Comparison of ENCODE assay signal across 1 cellular context in genomic region chr10:30553625-30554442, GRCh38.
TF ChIP-seq lines count a peak whose summit lies in the region.

No MANE protein-coding gene starts in this region.

TF ChIP-seq in K562, 482 proteins besides CTCF, POLR2A, EP300 and RAD21 (continued from another document):
- TF ChIP-seq ZBTB11 (CRISPR knock-in tag; IDR thresholded peaks at IDR 0.05) = peak in 1 of 3 experiments; percentile 53; a peak in 1 of 6 replicates
- no peak for TF ChIP-seq HMBOX1 (IDR thresholded peaks at IDR 0.05)
- no peak for TF ChIP-seq CREBBP (IDR thresholded peaks at IDR 0.05; ENCODE audit: low read depth, low read length)
- no peak for TF ChIP-seq ZKSCAN1 (IDR thresholded peaks at IDR 0.05; ENCODE audit: low read depth, low read length)
- 0 out of 2 replicates have a peak, but pooled peaks have one; percentile 43 for TF ChIP-seq ERF (CRISPR knock-in tag; IDR thresholded peaks at IDR 0.05)
- TF ChIP-seq SIX5 (IDR thresholded peaks at IDR 0.05; ENCODE audit: borderline replicate concordance in 1 of 2, insufficient read depth in 1 of 2, low read depth in 1 of 2, low read length in 2 of 2) = no peak
- TF ChIP-seq NFRKB (IDR thresholded peaks at IDR 0.05; ENCODE audit: low read depth) = peak; percentile 74; the same call in 1 of the 2 replicates
- TF ChIP-seq RHOXF2B (CRISPR knock-in tag; conservative IDR thresholded peaks at IDR 0.05) = 0 out of 2 replicates have a peak, but pooled peaks have one; percentile 17
- TF ChIP-seq BHLHE40 (IDR thresholded peaks at IDR 0.05; ENCODE audit: low read length) = peak; percentile 97
- TF ChIP-seq ZNF589 (CRISPR knock-in tag; IDR thresholded peaks at IDR 0.05; ENCODE audit: low read depth) = peak; percentile 36; the same call in 1 of the 2 replicates
- TF ChIP-seq SRSF3 (IDR thresholded peaks at IDR 0.05; ENCODE audit: insufficient read depth, low read length) = no peak
- TF ChIP-seq NFIC (IDR thresholded peaks at IDR 0.05) = peak; percentile 50
- TF ChIP-seq HBP1 (CRISPR knock-in tag; IDR thresholded peaks at IDR 0.05) = 0 out of 2 replicates have a peak, but pooled peaks have one; percentile 4
- TF ChIP-seq MAX (CRISPR knock-in tag; IDR thresholded peaks at IDR 0.05) = peak; percentile 30; the same call in 1 of the 2 replicates
- 0 out of 2 replicates have a peak, but pooled peaks have one; percentile 35 for TF ChIP-seq THRB (CRISPR knock-in tag; conservative IDR thresholded peaks at IDR 0.05)
- TF ChIP-seq RAD51 (IDR thresholded peaks at IDR 0.05; ENCODE audit: borderline replicate concordance, low read depth) = peak; percentile 86
- TF ChIP-seq TAF1 (IDR thresholded peaks at IDR 0.05; ENCODE audit: control insufficient read depth, extremely low read depth, insufficient read depth, low read length, severe bottlenecking) = peak; percentile 24
- TF ChIP-seq E2F5 (CRISPR knock-in tag; IDR thresholded peaks at IDR 0.05) = no peak
- TF ChIP-seq NRF1 (conservative IDR thresholded peaks at IDR 0.05 in 1 of 2, IDR thresholded peaks at IDR 0.05 in 1 of 2) = 0 out of 4 replicates have a peak, but pooled peaks of 1 of the 2 experiments have one; percentile 33
- TF ChIP-seq ZNF197 (CRISPR knock-in tag; IDR thresholded peaks at IDR 0.05; ENCODE audit: low read depth) = peak; percentile 73
- no peak for TF ChIP-seq YBX1 (IDR thresholded peaks at IDR 0.05)
- no peak for TF ChIP-seq CTCFL (IDR thresholded peaks at IDR 0.05; ENCODE audit: borderline replicate concordance, insufficient read depth, low read depth, low read length, poor library complexity, severe bottlenecking)
- peak; percentile 35 to 70; a peak in 3 of 4 replicates for TF ChIP-seq FOXA3 (CRISPR knock-in tag; conservative IDR thresholded peaks at IDR 0.05 in 1 of 2, IDR thresholded peaks at IDR 0.05 in 1 of 2)
- TF ChIP-seq ZNF592 (IDR thresholded peaks at IDR 0.05) = peak; percentile 85
- TF ChIP-seq JUNB (CRISPR knock-in tag; conservative IDR thresholded peaks at IDR 0.05) = no peak
- no peak for TF ChIP-seq CHD4 (IDR thresholded peaks at IDR 0.05; ENCODE audit: insufficient read depth, insufficient replicate concordance, low read depth, low read length, poor library complexity, severe bottlenecking)
- 0 out of 2 replicates have a peak, but pooled peaks have one; percentile 5 for TF ChIP-seq BCOR (IDR thresholded peaks at IDR 0.05)
- TF ChIP-seq TOE1 (IDR thresholded peaks at IDR 0.05; ENCODE audit: borderline replicate concordance) = peak; percentile 47; the same call in 1 of the 2 replicates
- TF ChIP-seq TOE1 (CRISPR knock-in tag; IDR thresholded peaks at IDR 0.05; ENCODE audit: borderline replicate concordance, low read depth) = no peak
- TF ChIP-seq ZNF740 (CRISPR knock-in tag; IDR thresholded peaks at IDR 0.05) = no peak
- no peak; a peak in 1 of 4 replicates for TF ChIP-seq ZNF740 (tag; IDR thresholded peaks at IDR 0.05)
- peak; percentile 98 for TF ChIP-seq ZNF766 (CRISPR knock-in tag; conservative IDR thresholded peaks at IDR 0.05)
- TF ChIP-seq VEZF1 (CRISPR knock-in tag; IDR thresholded peaks at IDR 0.05) = peak; percentile 52
- TF ChIP-seq BACH1 (tag; IDR thresholded peaks at IDR 0.05) = peak; percentile 33; the same call in 1 of the 2 replicates
- TF ChIP-seq RNF2 (IDR thresholded peaks at IDR 0.05) = no peak
- no peak for TF ChIP-seq ADNP (tag; IDR thresholded peaks at IDR 0.05)
- TF ChIP-seq FOXJ2 (tag; IDR thresholded peaks at IDR 0.05) = peak; percentile 73; the same call in 1 of the 2 replicates
- TF ChIP-seq SREBF1 (IDR thresholded peaks at IDR 0.05; ENCODE audit: borderline replicate concordance, low read depth, low read length) = no peak
- peak; percentile 76; the same call in 1 of the 2 replicates for TF ChIP-seq GTF2E2 (tag; IDR thresholded peaks at IDR 0.05)
- peak; percentile 32 for TF ChIP-seq PKNOX1 (IDR thresholded peaks at IDR 0.05)
- TF ChIP-seq FOXK2 (conservative IDR thresholded peaks at IDR 0.05 in 1 of 2, IDR thresholded peaks at IDR 0.05 in 1 of 2; ENCODE audit: low read depth in 2 of 2) = peak; percentile 97 to 99
- 0 out of 2 replicates have a peak, but pooled peaks have one; percentile 4 for TF ChIP-seq NR2C1 (IDR thresholded peaks at IDR 0.05)
- TF ChIP-seq NR2C1 (tag; IDR thresholded peaks at IDR 0.05) = no peak
- peak; percentile 66; the same call in 1 of the 2 replicates for TF ChIP-seq CREM (IDR thresholded peaks at IDR 0.05; ENCODE audit: low read depth)
